ENCODE assay signal across 17 cellular contexts in the genomic region with DNA sequence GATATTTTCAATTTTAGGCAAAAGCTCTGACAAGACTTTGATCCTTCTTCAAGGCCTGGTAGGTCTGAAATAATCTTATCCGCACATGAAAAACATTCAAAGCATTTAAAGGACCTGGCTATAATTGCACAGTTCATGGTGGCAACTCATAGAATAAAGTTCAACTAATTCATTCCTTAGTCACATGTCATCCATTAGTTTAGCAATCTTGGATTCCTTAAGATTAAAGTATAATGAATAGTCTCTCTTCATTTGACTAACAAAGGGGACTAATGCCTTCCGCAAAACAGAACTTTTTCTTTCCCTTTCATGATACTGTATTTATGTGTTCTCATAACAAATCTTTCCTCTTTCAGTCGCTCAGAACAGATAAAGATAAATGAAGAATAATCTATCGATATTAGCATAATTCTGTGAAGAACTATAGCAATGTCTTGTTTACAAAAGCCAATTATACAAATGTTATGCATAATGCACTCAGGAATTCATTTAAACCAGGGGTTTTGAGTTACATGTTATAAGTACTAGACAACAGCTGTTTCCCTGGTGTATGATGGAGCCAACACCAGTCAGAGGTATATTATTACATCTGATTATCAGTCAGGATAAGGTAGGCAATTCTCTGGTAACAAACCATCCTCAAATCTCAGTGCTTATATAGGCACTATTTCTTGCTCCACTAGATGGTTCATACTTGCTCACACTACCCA.
A peak's percentile ranks its signal among the peaks of the same experiment; 100 is the strongest.
DNase-seq lines count a peak whose midpoint lies in the region; ATAC-seq, FAIRE-seq and TF ChIP-seq lines count a peak whose summit lies in the region.
"Had no signal": no experiment of that assay in that cellular context is flagged by ENCODE, and none has a peak within 500 bp of the region (broad histone marks: within the 10 kb centered on the region; RNA-seq: fewer than 3 reads in every experiment).

No MANE protein-coding gene starts in this region.

- FAIRE-seq in A549 (lab: Jason Lieb, UNC) (peak; percentile 96), pancreas (lab: Jason Lieb, UNC) (no peak), HepG2 (lab: Jason Lieb, UNC) (no peak)

- no peak overlapping the region for H3K27ac ChIP-seq in A549
- H3K27ac ChIP-seq in pancreas = no peak overlapping the region
- H3K27ac ChIP-seq in HepG2 (ENCODE audit: extremely low read length, insufficient read depth, low read length) = no peak overlapping the region

- TF ChIP-seq EP300 in A549 (IDR thresholded peaks at IDR 0.05) (no peak), HepG2 (IDR thresholded peaks at IDR 0.05; ENCODE audit: low read depth in 2 of 2, low read length in 2 of 2) (no peak), HepG2 (CRISPR knock-in tag; IDR thresholded peaks at IDR 0.05; ENCODE audit: borderline replicate concordance) (no peak)

- TF ChIP-seq POLR2A in A549 (IDR thresholded peaks at IDR 0.05; ENCODE audit: low read length) = no peak
- no peak for TF ChIP-seq POLR2A in HepG2 (IDR thresholded peaks at IDR 0.05; ENCODE audit: insufficient read depth in 1 of 2, low read depth in 2 of 2, low read length in 2 of 2)

- TF ChIP-seq RAD21 in A549 (conservative IDR thresholded peaks at IDR 0.05 in 1 of 2, IDR thresholded peaks at IDR 0.05 in 1 of 2) (no peak), HepG2 (CRISPR knock-in tag; IDR thresholded peaks at IDR 0.05) (no peak)

- in situ Hi-C loops in HepG2 (cut with HindIII; ENCODE audit: extremely low pct_ligation_motif_present, low pct_unique_long_range_greater_than_20kb) = no loop called here

- no peak overlapping the region for H3K4me2 ChIP-seq in A549
- H3K4me2 ChIP-seq in HepG2 (ENCODE audit: low read depth, low read length) = no peak overlapping the region
- H3K4me2 ChIP-seq: SK-N-SH had no signal

- no TSS peak for BruUV-seq in HepG2 (replicated peaks; lab: Mats Ljungman, UMichigan)

- H2AFZ ChIP-seq in HepG2 (ENCODE audit: low read length) = no peak overlapping the region

- POLR2A ChIA-PET in A549 (lab: Yijun Ruan, JAX) (no interaction called here), HepG2 (lab: Yijun Ruan, JAX) (no interaction called here)

- H3K27me3 Mint-ChIP-seq in T-helper 17 cell = peaks cover 39% of the 10 kb centered on the region
- H3K27me3 Mint-ChIP-seq: B cell had no signal

- H3K79me2 ChIP-seq in HepG2 (ENCODE audit: insufficient read depth, low read length) = no peaks in the 10 kb centered on the region

- CTCF ChIA-PET in A549 (lab: Yijun Ruan, JAX) (interaction anchor here (2.8 kb wide), 1 partner anchor 16 kb away, joined by 11 read pairs; no protein-coding TSS in a partner anchor), HepG2 (lab: Yijun Ruan, JAX; ENCODE audit: low intra/inter-chr PET ratio, low total read pairs) (no interaction called here)

- H3K27ac Mint-ChIP-seq in T-helper 17 cell = no peak overlapping the region
- H3K27ac Mint-ChIP-seq: B cell; CD8-positive, alpha-beta T cell had no signal

- H3K4me1 ChIP-seq in A549 (no peaks in the 10 kb centered on the region), pancreas (no peaks in the 10 kb centered on the region), HepG2 (ENCODE audit: insufficient read depth, low read length) (no peaks in the 10 kb centered on the region)

- peaks cover 5% of the 10 kb centered on the region for H3K4me1 Mint-ChIP-seq in T-helper 17 cell

- ATAC-seq in A549 (no peak), T-helper 17 cell (peak; percentile 8), pancreas (no peak), HepG2 (no peak), HG02759 (IDR thresholded peaks at IDR 0.05; ENCODE audit: unreplicated experiment) (no peak)
- ATAC-seq: CD8-positive, alpha-beta T cell; HCT116 had no signal

- H3K9me3 ChIP-seq in A549 = peaks cover 7% of the 10 kb centered on the region; the same call in 2 of the 3 replicates
- no peaks in the 10 kb centered on the region for H3K9me3 ChIP-seq in T-helper 17 cell (ENCODE audit: control insufficient read depth, low read length, poor library complexity, severe bottlenecking)
- H3K9me3 ChIP-seq in pancreas = no peaks in the 10 kb centered on the region
- no peaks in the 10 kb centered on the region for H3K9me3 ChIP-seq in HepG2 (ENCODE audit: low read length)
- H3K9me3 ChIP-seq: SK-N-SH had no signal

- no peak overlapping the region for H3K9ac ChIP-seq in HepG2 (ENCODE audit: insufficient read depth, low read depth, low read length)
- H3K9ac ChIP-seq: SK-N-SH had no signal

- DNase-seq in A549 (ENCODE audit: low read depth in 1 of 2, low spot score in 1 of 2) = peak in 1 of 2 experiments; percentile 2
- peak; percentile 1 for DNase-seq in H4 (ENCODE audit: low spot score)
- DNase-seq in T-helper 17 cell = no peak
- DNase-seq in kidney tubule cell (ENCODE audit: low spot score) = peak; percentile 26
- DNase-seq in pancreas = no peak
- no peak for DNase-seq in RKO (ENCODE audit: low spot score)
- DNase-seq in HepG2 (ENCODE audit: low spot score) = no peak
- DNase-seq: CD8-positive, alpha-beta T cell; KBM-7; NCI-H1092 treated with DMSO at 0.1 percent for 48 hours; NCI-H1694; NCI-H345; NCI-H526 treated with DMSO at 0.1 percent for 48 hours; SK-N-SH had no signal

- intact Hi-C loops in pancreas (cut with DNase I) = no loop called here
- intact Hi-C loops in HepG2 (cut with micrococcal nuclease; ENCODE audit: unreplicated experiment) = no loop called here

- H3K36me3 ChIP-seq in pancreas (no peaks in the 10 kb centered on the region), HepG2 (replicated peaks in 1 of 2; ENCODE audit: control insufficient read depth in 1 of 2, insufficient read depth in 2 of 2, low read length in 2 of 2) (no peaks in the 10 kb centered on the region)

- H3K27me3 ChIP-seq in pancreas (peaks cover 0 to 5% (median 0%) of the 10 kb centered on the region in 4 donors), HepG2 (ENCODE audit: control insufficient read depth in 1 of 2, insufficient read depth in 2 of 2, low read length in 2 of 2) (no peaks in the 10 kb centered on the region)

- no peak for TF ChIP-seq CTCF in A549 (IDR thresholded peaks at IDR 0.05)
- no peak for TF ChIP-seq CTCF in pancreas (IDR thresholded peaks at IDR 0.05)
- no peak for TF ChIP-seq CTCF in HepG2 (CRISPR knock-in tag; IDR thresholded peaks at IDR 0.05)

- H3K36me3 Mint-ChIP-seq in T-helper 17 cell (ENCODE audit: low read depth) = no peaks in the 10 kb centered on the region
- H3K36me3 Mint-ChIP-seq: CD8-positive, alpha-beta T cell had no signal

- H4K20me1 ChIP-seq in HepG2 (ENCODE audit: insufficient read depth, low read length) = no peaks in the 10 kb centered on the region

- WGBS in A549 (ENCODE audit: missing lambda C conversion rate) = 44% methylated on average over 4 of the region's 4 CpGs
- whole genome bisulfite sequencing in pancreas, 2 donors = 58 to 73% methylated on average over 4 of the region's 4 CpGs
- 33% methylated on average over 4 of the region's 4 CpGs for WGBS in HepG2 (ENCODE audit: low lambda C conversion rate)

- H3K4me3 ChIP-seq in A549 = no peak overlapping the region
- H3K4me3 ChIP-seq in pancreas = no peak overlapping the region
- H3K4me3 ChIP-seq in HepG2 (replicated peaks in 1 of 3; ENCODE audit: insufficient read depth in 1 of 3, low read depth in 2 of 3, low read length in 3 of 3) = no peak overlapping the region

- no peak overlapping the region for H3K4me3 Mint-ChIP-seq in T-helper 17 cell
- H3K4me3 Mint-ChIP-seq: B cell; CD8-positive, alpha-beta T cell had no signal

TF ChIP-seq in A549, 52 proteins besides CTCF, POLR2A, EP300 and RAD21 (continues in another document):
- TF ChIP-seq POLR2AphosphoS2 (conservative IDR thresholded peaks at IDR 0.05; ENCODE audit: low read length) = no peak
- TF ChIP-seq JUNB (IDR thresholded peaks at IDR 0.05) = no peak
- no peak for TF ChIP-seq MYC (IDR thresholded peaks at IDR 0.05; ENCODE audit: borderline replicate concordance, low read length)
- TF ChIP-seq CHD2 (IDR thresholded peaks at IDR 0.05; ENCODE audit: low read length, partially characterized antibody) = no peak
- TF ChIP-seq CEBPB (IDR thresholded peaks at IDR 0.05) = no peak
- no peak for TF ChIP-seq NPAS2 (CRISPR knock-in tag; IDR thresholded peaks at IDR 0.05; ENCODE audit: borderline replicate concordance)
- no peak for TF ChIP-seq HEYL (CRISPR knock-in tag; IDR thresholded peaks at IDR 0.05)
- no peak for TF ChIP-seq BCL3 (IDR thresholded peaks at IDR 0.05)

TF ChIP-seq in HepG2, 621 proteins besides CTCF, POLR2A, EP300 and RAD21:
- TF ChIP-seq RNF2 (conservative IDR thresholded peaks at IDR 0.05; ENCODE audit: low read depth) (no peak), ARNT2 (CRISPR knock-in tag; IDR thresholded peaks at IDR 0.05; ENCODE audit: low read depth) (no peak), ZNF263 (CRISPR knock-in tag; IDR thresholded peaks at IDR 0.05) (no peak), PBX3 (CRISPR knock-in tag; IDR thresholded peaks at IDR 0.05; ENCODE audit: borderline replicate concordance) (no peak), DNMT1 (CRISPR knock-in tag; IDR thresholded peaks at IDR 0.05) (no peak), ZBTB34 (CRISPR knock-in tag; IDR thresholded peaks at IDR 0.05) (no peak), BORCS8-MEF2B (CRISPR knock-in tag; IDR thresholded peaks at IDR 0.05) (no peak), MXD4 (CRISPR knock-in tag; IDR thresholded peaks at IDR 0.05) (no peak), TAF1 (CRISPR knock-in tag; IDR thresholded peaks at IDR 0.05) (no peak)

Comparison
In these comparisons a context has a peak if more than half of its experiments do, and no peak if none do; other contexts are left out.
1. DNase-seq: peak in H4 (single experiment) and kidney tubule cell (single experiment); none in T-helper 17 cell (0 of 3), pancreas (0 of 6), RKO (single experiment) and HepG2 (single experiment).